ENCODE assay signal across 8 cellular contexts in the genomic region with DNA sequence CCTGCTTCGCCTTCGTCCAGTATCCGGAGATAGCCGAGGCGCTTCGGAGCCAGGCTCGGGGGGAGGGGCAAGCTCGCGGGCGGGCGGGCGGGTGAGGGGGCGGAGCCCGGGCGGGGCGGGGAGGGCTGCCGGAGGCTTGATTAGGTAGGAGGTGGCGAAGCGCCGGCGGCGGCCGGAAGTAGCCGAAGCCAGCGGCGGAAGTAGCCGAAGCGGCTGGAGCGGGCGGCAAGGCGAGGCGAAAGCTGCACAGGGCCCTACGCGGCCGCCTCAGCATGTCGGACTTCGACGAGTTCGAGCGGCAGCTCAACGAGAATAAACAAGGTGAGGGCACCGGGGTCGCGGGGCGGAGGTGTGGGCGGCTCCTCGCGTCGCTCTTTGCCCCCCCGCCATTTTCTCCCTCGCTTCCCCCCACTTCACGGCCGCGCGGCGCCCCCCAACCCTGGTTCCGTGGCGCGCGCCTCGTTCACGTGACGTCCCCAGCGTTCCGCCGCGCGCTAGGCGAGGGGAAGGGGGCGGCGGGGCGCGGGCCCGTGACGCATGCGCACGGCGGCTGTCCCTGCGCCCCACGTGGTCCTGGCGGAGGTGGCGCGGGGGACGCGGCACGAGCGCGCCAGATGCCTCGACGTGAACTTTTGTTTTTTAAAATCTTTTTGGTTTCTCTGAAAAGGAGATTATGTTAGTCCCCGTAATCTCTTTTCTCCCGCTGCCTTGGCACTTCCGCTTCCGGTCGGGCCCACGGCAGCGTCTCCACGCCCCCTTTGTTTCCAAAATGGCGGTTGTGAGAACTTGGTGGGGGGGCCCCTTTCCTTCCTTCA. TPM values are rescaled to one million over a fixed set of nuclear protein-coding genes. Genes with fewer than 3 reads are reported as not detected.
DNase-seq lines count a peak whose midpoint lies in the region; ATAC-seq, FAIRE-seq and TF ChIP-seq lines count a peak whose summit lies in the region.

A gene (plus strand): TSS at position 203 of the 815 bp plus-strand sequence. CDS start 70 bp downstream, at position 273.

- H3K79me2 ChIP-seq in keratinocyte (ENCODE audit: control insufficient read depth, insufficient read depth, low read length): peaks cover 52% of the 10 kb centered on the region

- H3K27ac Mint-ChIP-seq in central memory CD8-positive, alpha-beta T cell (ENCODE audit: low read depth): peak within 1 kb of the TSS; percentile 100

- H3K4me3 Mint-ChIP-seq in central memory CD8-positive, alpha-beta T cell: peak within 1 kb of the TSS; percentile 95

- H3K4me3 ChIP-seq in AG04450 (ENCODE audit: low read depth, low read length) (peak within 1 kb of the TSS; percentile 93), keratinocyte (ENCODE audit: control insufficient read depth in 2 of 3, extremely low read depth in 1 of 3, insufficient read depth in 2 of 3, low read depth in 1 of 3, low read length in 3 of 3) (peak within 1 kb of the TSS; percentile 87 to 99 (median 99))

- H2AFZ ChIP-seq in keratinocyte (ENCODE audit: control insufficient read depth, low read length): peak within 1 kb of the TSS; percentile 99

- POLR2A ChIA-PET in AG04450 (lab: Yijun Ruan, JAX): interaction anchor here (0.7 to 1.4 kb wide), 8 partner anchors 18 to 396 kb away, joined by 3 to 8 read pairs (median 4); a partner anchor contains a TSS

- H3K9ac ChIP-seq in keratinocyte (ENCODE audit: control insufficient read depth, extremely low read depth, insufficient read depth, low read length): peak within 1 kb of the TSS; percentile 98

- H4K20me1 ChIP-seq in keratinocyte (ENCODE audit: control insufficient read depth, extremely low read depth, insufficient read depth, low read length): peaks cover 32% of the 10 kb centered on the region

- H3K4me1 Mint-ChIP-seq in central memory CD8-positive, alpha-beta T cell: peaks cover 45% of the 10 kb centered on the region

- H3K36me3 Mint-ChIP-seq in central memory CD8-positive, alpha-beta T cell (ENCODE audit: insufficient read depth): peaks cover 30% of the 10 kb centered on the region

- peaks cover 19% of the 10 kb centered on the region for H3K4me1 ChIP-seq in keratinocyte (ENCODE audit: control insufficient read depth, extremely low read depth, insufficient read depth, low read length)

- H3K9me3 Mint-ChIP-seq in central memory CD8-positive, alpha-beta T cell: no peaks in the 10 kb centered on the region

- CTCF ChIA-PET in AG04450 (lab: Charles Lee): interaction anchor here (0.6 to 1.6 kb wide), 13 partner anchors 9 to 512 kb away, joined by 3 to 20 read pairs (median 3); no protein-coding TSS in a partner anchor

- TF ChIP-seq CTCF in AG04450 (IDR thresholded peaks at IDR 0.05; ENCODE audit: low read depth, low read length) (no peak), keratinocyte (optimal IDR thresholded peaks at IDR 0.05 in 1 of 3, IDR thresholded peaks at IDR 0.05 in 1 of 3, conservative IDR thresholded peaks at IDR 0.05 in 1 of 3; ENCODE audit: extremely low read depth in 1 of 3, insufficient read depth in 2 of 3, low read length in 3 of 3) (no peak)

- FAIRE-seq in keratinocyte (lab: Jason Lieb, UNC): no peak

- peak; percentile 84 for DNase-seq in AG04450 (ENCODE audit: low read depth, low spot score)
- peak; percentile 86 for DNase-seq in NCI-H226
- DNase-seq in activated CD4-positive, CD25-positive, alpha-beta regulatory T cell treated with anti-CD3 and anti-CD28 coated beads, Interleukin-2, amount 50 U/mL, for 16 hours (ENCODE audit: low read depth, low spot score): peak; percentile 90
- peak; percentile 92 to 95 for DNase-seq in central memory CD8-positive, alpha-beta T cell (ENCODE audit: low spot score in 2 of 2)
- DNase-seq in keratinocyte (ENCODE audit: low read depth, low spot score): peak; percentile 66
- peak; percentile 96 to 98 for DNase-seq in stimulated activated CD4-positive, alpha-beta T cell treated with anti-CD3 and anti-CD28 coated beads, Interleukin-15, amount 100 ng/mL, for 1 hour (ENCODE audit: low read depth in 1 of 2, low spot score in 1 of 2)

- H3K9me3 ChIP-seq in AG04450 (ENCODE audit: control insufficient read depth, insufficient read depth, low read length) (no peaks in the 10 kb centered on the region; the same call in 1 of the 2 replicates), keratinocyte (ENCODE audit: control insufficient read depth, low read depth, low read length) (no peaks in the 10 kb centered on the region)

- H3K4me2 ChIP-seq in keratinocyte (ENCODE audit: control insufficient read depth, extremely low read depth, insufficient read depth, low read depth, low read length): peak within 1 kb of the TSS; percentile 94

- H3K36me3 ChIP-seq in keratinocyte (ENCODE audit: control insufficient read depth in 2 of 2, extremely low read depth in 1 of 2, insufficient read depth in 2 of 2, low read length in 2 of 2): peaks cover 11 to 22% of the 10 kb centered on the region in 2 experiments

- H3K27me3 Mint-ChIP-seq in central memory CD8-positive, alpha-beta T cell: peaks cover 1% of the 10 kb centered on the region

- ATAC-seq in GM18870 (IDR thresholded peaks at IDR 0.05; ENCODE audit: unreplicated experiment): peak; percentile 30
- peak; percentile 32 for ATAC-seq in HG03108 (IDR thresholded peaks at IDR 0.05; ENCODE audit: unreplicated experiment)
- ATAC-seq in central memory CD8-positive, alpha-beta T cell (replicated peaks; ENCODE audit: extremely low read depth, poor library complexity, severe bottlenecking): peak; percentile 45

- H3K27ac ChIP-seq in AG04450 (ENCODE audit: low read depth, low read length): peak within 1 kb of the TSS; percentile 99
- H3K27ac ChIP-seq in keratinocyte (ENCODE audit: control insufficient read depth, insufficient read depth, low read length): peak within 1 kb of the TSS; percentile 99

- dilution Hi-C loops in keratinocyte (cut with MboI; ENCODE audit: extremely low pct_ligation_motif_present, low sequenced_read_pairs): no loop called here

- H3K27me3 ChIP-seq in AG04450 (ENCODE audit: control insufficient read depth, insufficient read depth, low read length) (no peaks in the 10 kb centered on the region), keratinocyte (ENCODE audit: control insufficient read depth, extremely low read depth, insufficient read depth, low read length) (no peaks in the 10 kb centered on the region)

- no peaks in the 10 kb centered on the region for H3K9me1 ChIP-seq in keratinocyte (ENCODE audit: control insufficient read depth, extremely low read depth, insufficient read depth, low read length)

RNA-seq across cellular contexts. Expression of the gene that starts here (rescaled TPM):
- polyA plus RNA-seq in AG04450 (2011; rRNA removed): 90.7 and 130 TPM in 2 replicates
- polyA minus RNA-seq in AG04450 (2011; rRNA and poly(A)+ RNA removed): 74.9 and 119 TPM in 2 replicates
- polyA plus RNA-seq in keratinocyte: 109 to 157 TPM (median 109 TPM) in 3 replicates
- 104 TPM for polyA plus RNA-seq in keratinocyte (2011; ENCODE audit: low read depth)
- 71.4 and 181 TPM in 2 replicates for polyA plus RNA-seq in keratinocyte (2011; cell fraction: cytosol; rRNA removed)
- 194 and 249 TPM in 2 replicates for polyA plus RNA-seq in keratinocyte (2011; cell fraction: nucleus; rRNA removed)
- polyA plus RNA-seq in keratinocyte (2012; ENCODE audit: low replicate concordance): 74.1 and 161 TPM in 2 replicates
- polyA minus RNA-seq in keratinocyte: 80.8 to 152 TPM (median 96.3 TPM) in 3 replicates
- 148 TPM for polyA minus RNA-seq in keratinocyte (2011; cell fraction: cytosol; rRNA and poly(A)+ RNA removed)
- 94.0 and 97.5 TPM in 2 replicates for polyA minus RNA-seq in keratinocyte (2011; cell fraction: nucleus; rRNA and poly(A)+ RNA removed)

Comparison
In these comparisons a context has a peak if more than half of its experiments do, and no peak if none do; other contexts are left out.
1. Peak in every context shown above with its lines: DNase-seq, ATAC-seq, H3K4me3 ChIP-seq and H3K27ac ChIP-seq.